Comparison of ENCODE assay signal across 10 cellular contexts in the genomic region with DNA sequence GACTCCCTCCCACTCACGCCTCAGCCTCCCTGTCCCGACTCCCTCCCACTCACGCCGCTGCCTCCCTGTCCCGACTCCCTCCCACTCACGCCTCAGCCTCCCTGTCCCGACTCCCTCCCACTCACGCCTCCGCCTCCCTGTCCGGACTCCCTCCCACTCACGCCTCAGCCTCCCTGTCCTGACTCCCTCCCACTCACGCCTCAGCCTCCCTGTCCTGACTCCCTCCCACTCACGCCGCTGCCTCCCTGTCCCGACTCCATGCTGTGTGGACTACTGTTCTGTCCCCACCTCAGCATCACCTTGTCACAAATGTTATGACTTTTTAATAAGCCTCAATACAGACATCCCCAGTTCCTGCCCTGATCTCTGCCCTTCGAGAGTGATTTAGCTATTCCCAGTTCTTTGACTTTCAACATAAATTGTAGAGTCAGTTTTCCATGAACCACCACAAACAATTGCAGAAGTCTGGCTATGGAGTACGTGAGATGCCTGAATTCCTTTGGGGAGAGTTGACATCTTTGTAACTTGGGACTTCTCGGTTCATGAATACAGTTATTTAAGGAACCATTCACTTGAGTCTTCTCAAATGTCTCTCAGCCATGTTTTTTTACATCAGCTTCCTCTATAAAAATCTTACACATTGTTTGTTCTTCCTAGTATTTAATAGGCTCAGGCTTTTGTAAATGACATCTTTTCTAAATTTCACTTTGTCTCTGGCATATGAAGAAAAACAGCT.
DNase-seq lines count a peak whose midpoint lies in the region; ATAC-seq, FAIRE-seq and TF ChIP-seq lines count a peak whose summit lies in the region.
"Had no signal": no experiment of that assay in that cellular context is flagged by ENCODE, and none has a peak within 500 bp of the region (broad histone marks: within the 10 kb centered on the region; RNA-seq: fewer than 3 reads in every experiment).

No MANE protein-coding gene starts in this region.

- no peaks in the 10 kb centered on the region for H3K36me3 Mint-ChIP-seq in naive thymus-derived CD8-positive, alpha-beta T cell

- no peak for TF ChIP-seq CTCF in AG10803 (conservative IDR thresholded peaks at IDR 0.05; ENCODE audit: low read length)
- no peak for TF ChIP-seq CTCF in coronary artery (IDR thresholded peaks at IDR 0.05)

- no peak for ATAC-seq in naive thymus-derived CD8-positive, alpha-beta T cell
- ATAC-seq in GM18909 (IDR thresholded peaks at IDR 0.05; ENCODE audit: poor library complexity, unreplicated experiment): no peak

- peaks cover 48 to 86% (median 71%) of the 10 kb centered on the region in 4 donors for H3K4me1 Mint-ChIP-seq in naive thymus-derived CD8-positive, alpha-beta T cell

- peaks cover 0 to 9% (median 0%) of the 10 kb centered on the region in 5 donors for H3K27me3 Mint-ChIP-seq in naive thymus-derived CD8-positive, alpha-beta T cell

- FAIRE-seq in HTR-8/SVneo (lab: Jason Lieb, UNC): peak; percentile 71

- peak overlapping the region; percentile 84 to 97 (median 94) for H3K27ac Mint-ChIP-seq in naive thymus-derived CD8-positive, alpha-beta T cell

- no peak overlapping the region for H3K27ac ChIP-seq in coronary artery

- H3K4me3 ChIP-seq in AG10803 (ENCODE audit: low read length) (peak overlapping the region; percentile 41), coronary artery (peak overlapping the region; percentile 20)

- peaks cover 0 to 5% (median 0%) of the 10 kb centered on the region in 9 donors for H3K9me3 Mint-ChIP-seq in naive thymus-derived CD8-positive, alpha-beta T cell

- peak overlapping the region; percentile 62 to 88 (median 79) for H3K4me3 Mint-ChIP-seq in naive thymus-derived CD8-positive, alpha-beta T cell

- DNase-seq in AG10803 (ENCODE audit: low read depth): no peak
- DNase-seq in HTR-8/SVneo (ENCODE audit: insufficient read length, low spot score): no peak
- DNase-seq in coronary artery (ENCODE audit: low spot score): no peak
- peak in 1 of 10 donors; percentile 10 for DNase-seq in naive thymus-derived CD8-positive, alpha-beta T cell
- DNase-seq in NCI-H1092 treated with DMSO at 0.1 percent for 48 hours (lab: John Stamatoyannopoulos, UW): no peak
- DNase-seq in NCI-H2171 (lab: John Stamatoyannopoulos, UW): no peak
- DNase-seq in retina: no peak
- DNase-seq: DMS153, NCI-H1092 had no signal

- POLR2A ChIA-PET in naive thymus-derived CD8-positive, alpha-beta T cell (lab: Charles Lee): interaction anchor here (0.6 to 5.2 kb wide), 14 partner anchors 8 to 514 kb away, joined by 3 to 79 read pairs (median 4); no protein-coding TSS in a partner anchor
